8 cellular contexts compared by ENCODE assay signal in the genomic region with DNA sequence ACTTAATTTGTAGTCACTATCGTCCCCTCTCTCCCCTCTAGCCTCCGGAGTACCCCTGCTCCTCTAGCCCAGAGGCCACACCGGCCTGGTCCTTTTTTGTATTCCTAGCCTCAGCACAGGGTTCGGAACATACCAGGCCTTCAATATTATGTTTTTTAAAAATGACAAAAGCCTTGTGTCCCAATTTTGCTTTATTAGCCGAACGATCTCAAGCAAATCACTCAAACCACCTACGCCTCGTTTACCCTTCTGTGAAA. TPM values are rescaled to one million over a fixed set of nuclear protein-coding genes. Genes with fewer than 3 reads are reported as not detected.
DNase-seq lines count a peak whose midpoint lies in the region; ATAC-seq and TF ChIP-seq lines count a peak whose summit lies in the region.

No MANE protein-coding gene starts in this region.

- H3K27ac ChIP-seq in ACC112 (ENCODE audit: low read depth, low read length) = peak overlapping the region; percentile 95
- H3K27ac ChIP-seq in breast epithelium = peak overlapping the region; percentile 90 to 98
- H3K27ac ChIP-seq in lower lobe of right lung = peak overlapping the region; percentile 93
- H3K27ac ChIP-seq in vagina = peak overlapping the region; percentile 93

- no peak for DNase-seq in Jurkat, Clone E6-1 (ENCODE audit: low read depth, low spot score)
- DNase-seq in breast epithelium (ENCODE audit: low spot score in 2 of 2) (no peak), lower lobe of right lung (no peak), vagina (ENCODE audit: extremely low spot score in 2 of 2) (no peak), ACHN (no peak), GM13977 (ENCODE audit: low spot score) (no peak)

- H3K79me2 ChIP-seq in ACC112 (ENCODE audit: control insufficient read depth, insufficient read depth, low read length, unreplicated experiment) = peaks cover 69% of the 10 kb centered on the region

- H3K27me3 ChIP-seq in ACC112 (ENCODE audit: insufficient read depth, low read length) = no peaks in the 10 kb centered on the region
- H3K27me3 ChIP-seq in breast epithelium = no peaks in the 10 kb centered on the region
- no peaks in the 10 kb centered on the region for H3K27me3 ChIP-seq in lower lobe of right lung (ENCODE audit: low read depth)
- H3K27me3 ChIP-seq in vagina = no peaks in the 10 kb centered on the region

- H3K9me3 ChIP-seq in breast epithelium = no peaks in the 10 kb centered on the region
- H3K9me3 ChIP-seq in lower lobe of right lung = no peaks in the 10 kb centered on the region
- H3K9me3 ChIP-seq in vagina = no peaks in the 10 kb centered on the region

- TF ChIP-seq CTCF in breast epithelium (IDR thresholded peaks at IDR 0.05) = no peak
- TF ChIP-seq CTCF in lower lobe of right lung (IDR thresholded peaks at IDR 0.05) = no peak
- no peak for TF ChIP-seq CTCF in vagina (IDR thresholded peaks at IDR 0.05)
- TF ChIP-seq CTCF in GM13977 (IDR thresholded peaks at IDR 0.05; ENCODE audit: extremely low read depth, insufficient read depth, missing control alignments) = no peak

- H3K4me3 ChIP-seq in ACC112 (ENCODE audit: low read depth, low read length) (peak overlapping the region; percentile 99), breast epithelium (peak overlapping the region; percentile 66 to 98 (median 92)), lower lobe of right lung (peak overlapping the region; percentile 87), vagina (peak overlapping the region; percentile 89 to 98)
- peak overlapping the region; percentile 97 for H3K4me3 ChIP-seq in Jurkat, Clone E6-1 (ENCODE audit: low read length)

- peak overlapping the region; percentile 6 for H2AFZ ChIP-seq in ACC112 (ENCODE audit: low read length, unreplicated experiment)

- H3K36me3 ChIP-seq in ACC112 (ENCODE audit: insufficient read depth, low read length) (peaks cover 15% of the 10 kb centered on the region), breast epithelium (no peaks in the 10 kb centered on the region), lower lobe of right lung (peaks cover 22% of the 10 kb centered on the region), vagina (peaks cover 0 to 12% of the 10 kb centered on the region in 2 donors)

- in situ Hi-C loops in ACHN (cut with HindIII; ENCODE audit: low pct_ligation_motif_present, low pct_unique_long_range_greater_than_20kb, low sequenced_read_pairs) (no loop called here), GM13977 (cut with MboI; ENCODE audit: low pct_unique_long_range_greater_than_20kb, low sequenced_read_pairs, unreplicated experiment) (no loop called here)

- ATAC-seq in GM19395 (IDR thresholded peaks at IDR 0.05; ENCODE audit: unreplicated experiment) (peak; percentile 26), lower lobe of right lung (peak in 1 of 2 donors; percentile 27)

- intact Hi-C loops in breast epithelium (cut with DNase I; ENCODE audit: low total_unique reads) (loop anchor here (5.0 kb wide), 1 partner anchor 481 kb away; no protein-coding TSS in a partner anchor), lower lobe of right lung (cut with DNase I) (no loop called here), vagina (cut with DNase I) (no loop called here)

- H3K4me1 ChIP-seq in ACC112 (ENCODE audit: control insufficient read depth, insufficient read depth, low read length, unreplicated experiment) (peaks cover 46% of the 10 kb centered on the region), breast epithelium (peaks cover 0 to 12% of the 10 kb centered on the region in 2 donors), lower lobe of right lung (peaks cover 53% of the 10 kb centered on the region), vagina (peaks cover 59% of the 10 kb centered on the region)

- no peak for TF ChIP-seq POLR2A in breast epithelium (IDR thresholded peaks at IDR 0.05)
- TF ChIP-seq POLR2A in vagina (IDR thresholded peaks at IDR 0.05) = no peak

RNA-seq across cellular contexts. Expression of a gene that starts 0.5 kb away (rescaled TPM):
- polyA plus RNA-seq in Jurkat, Clone E6-1 (2012; ENCODE audit: insufficient read depth, insufficient read length) = 205 TPM
- total RNA-seq in breast epithelium (10 to 100 TPM; 47.3 to 72.5 (median 65.5) TPM), lower lobe of right lung (58.7 TPM), vagina (23.8 TPM)
